ENCODE assay signal across 7 cellular contexts in genomic region chr1:77978293-77978968, GRCh38. TPM values are rescaled to one million over a fixed set of nuclear protein-coding genes. Genes with fewer than 3 reads are reported as not detected.
DNase-seq lines count a peak whose midpoint lies in the region; ATAC-seq and TF ChIP-seq lines count a peak whose summit lies in the region.

No MANE protein-coding gene starts in this region.

- DNase-seq in NCI-H1930 (lab: John Stamatoyannopoulos, UW) = peak; percentile 8 to 41
- DNase-seq in T-helper 9 cell = peak; percentile 56
- peak; percentile 93 for DNase-seq in astrocyte of the spinal cord (ENCODE audit: low read depth, low spot score)
- peak; percentile 61 for DNase-seq in iPS-NIHi11 (ENCODE audit: low spot score)
- DNase-seq in smooth muscle cell (lab: John Stamatoyannopoulos, UW; ENCODE audit: unreplicated experiment) = peak; percentile 22

- peaks cover 87% of the 10 kb centered on the region for H3K79me2 ChIP-seq in smooth muscle cell (ENCODE audit: low read depth)

- H3K4me3 ChIP-seq in astrocyte of the spinal cord (ENCODE audit: low read depth, low read length) (peak overlapping the region; percentile 100), smooth muscle cell (peak overlapping the region; percentile 94)

- ATAC-seq in GM18511 (IDR thresholded peaks at IDR 0.05; ENCODE audit: unreplicated experiment) (peak; percentile 66), HG02973 (IDR thresholded peaks at IDR 0.05; ENCODE audit: unreplicated experiment) (peak; percentile 68)

- H3K9ac ChIP-seq in smooth muscle cell (ENCODE audit: low read depth) = peak overlapping the region; percentile 100

- peak overlapping the region; percentile 83 for H2AFZ ChIP-seq in smooth muscle cell (ENCODE audit: low read depth)

- peak overlapping the region; percentile 99 for H3K27ac ChIP-seq in smooth muscle cell (ENCODE audit: low read depth)

- TF ChIP-seq CTCF in astrocyte of the spinal cord (IDR thresholded peaks at IDR 0.05; ENCODE audit: low read depth, low read length) (no peak), smooth muscle cell (IDR thresholded peaks at IDR 0.05; ENCODE audit: borderline replicate concordance, insufficient read depth, poor library complexity, severe bottlenecking) (no peak)

- in situ Hi-C loops in astrocyte of the spinal cord (cut with HindIII; ENCODE audit: low sequenced_read_pairs) = no loop called here

- H3K9me3 ChIP-seq in smooth muscle cell (replicated peaks; ENCODE audit: low read depth) = no peaks in the 10 kb centered on the region

- WGBS in smooth muscle cell (ENCODE audit: low lambda C conversion rate) = under 1% methylated on average over 34 of the region's 34 CpGs

- H3K36me3 ChIP-seq in smooth muscle cell (ENCODE audit: low read depth) = peaks cover 7% of the 10 kb centered on the region

- H3K4me2 ChIP-seq in smooth muscle cell = peak overlapping the region; percentile 94

- H3F3A ChIP-seq in smooth muscle cell (ENCODE audit: low read depth) = no peaks in the 10 kb centered on the region

- peaks cover 36% of the 10 kb centered on the region for H3K4me1 ChIP-seq in smooth muscle cell (ENCODE audit: low read depth)

- H4K20me1 ChIP-seq in smooth muscle cell (ENCODE audit: low read depth) = peaks cover 47% of the 10 kb centered on the region

- H3K27me3 ChIP-seq in smooth muscle cell (ENCODE audit: low read depth) = no peaks in the 10 kb centered on the region

RNA-seq across cellular contexts. Expression of gene FUBP1, which starts 0.4 kb away (rescaled TPM):
- total RNA-seq in smooth muscle cell = 144 and 166 TPM in 2 replicates
- polyA plus RNA-seq in smooth muscle cell = 50.5 and 60.4 TPM in 2 replicates

RNA-seq across cellular contexts. Expression of gene DNAJB4, which starts 26.3 kb away (rescaled TPM):
- total RNA-seq in smooth muscle cell = 48.9 and 92.8 TPM in 2 replicates
- polyA plus RNA-seq in smooth muscle cell = 31.5 and 43.4 TPM in 2 replicates

Comparison
In these comparisons a context has a peak if more than half of its experiments do, and no peak if none do; other contexts are left out.
1. Peak in every context shown above with its lines: DNase-seq, ATAC-seq, H3K4me3 ChIP-seq and H3K27ac ChIP-seq.
2. DNase-seq: peak in every context shown above with its lines; median percentile 93 in astrocyte of the spinal cord; 61 in iPS-NIHi11; 56 in T-helper 9 cell; 24 in NCI-H1930; 22 in smooth muscle cell.